1 cellular context compared by ENCODE assay signal in genomic region chr2:82837588-82838304, GRCh38.
A peak's percentile ranks its signal among the peaks of the same experiment; 100 is the strongest.
TF ChIP-seq lines count a peak whose summit lies in the region.

No MANE protein-coding gene starts in this region.

TF ChIP-seq in K562, 482 proteins besides CTCF, POLR2A, EP300 and RAD21 (continued from another document):
- no peak for TF ChIP-seq BRF1 (IDR thresholded peaks at IDR 0.05; ENCODE audit: borderline replicate concordance, extremely low read depth, insufficient read length)
- TF ChIP-seq ARHGAP35 (IDR thresholded peaks at IDR 0.05; ENCODE audit: partially characterized antibody) = no peak
- TF ChIP-seq DMBX1 (CRISPR knock-in tag; IDR thresholded peaks at IDR 0.05; ENCODE audit: borderline replicate concordance) = no peak
- no peak for TF ChIP-seq NCOR1 (IDR thresholded peaks at IDR 0.05)
- TF ChIP-seq LEF1 (IDR thresholded peaks at IDR 0.05) = no peak
- TF ChIP-seq FOSL1 (tag; conservative IDR thresholded peaks at IDR 0.05) = peak; percentile 87
- 0 out of 2 replicates have a peak, but pooled peaks have one; percentile 19 for TF ChIP-seq CEBPB (tag; IDR thresholded peaks at IDR 0.05)
- no peak for TF ChIP-seq HMGN3 (IDR thresholded peaks at IDR 0.05; ENCODE audit: borderline replicate concordance, extremely low read depth, insufficient read length, low read depth, low read length)
- 0 out of 2 replicates have a peak, but pooled peaks have one; percentile 7 for TF ChIP-seq NFE2 (IDR thresholded peaks at IDR 0.05; ENCODE audit: low read depth)
- TF ChIP-seq PATZ1 (CRISPR knock-in tag; IDR thresholded peaks at IDR 0.05; ENCODE audit: borderline replicate concordance) = no peak
- TF ChIP-seq SMAD4 (CRISPR knock-in tag; conservative IDR thresholded peaks at IDR 0.05) = no peak
- no peak for TF ChIP-seq STAT5B (CRISPR knock-in tag; IDR thresholded peaks at IDR 0.05)
- no peak for TF ChIP-seq IRF1 (CRISPR knock-in tag; IDR thresholded peaks at IDR 0.05; ENCODE audit: borderline replicate concordance)
- TF ChIP-seq L3MBTL2 (IDR thresholded peaks at IDR 0.05) = no peak
- TF ChIP-seq CEBPZ (IDR thresholded peaks at IDR 0.05; ENCODE audit: borderline replicate concordance, low read depth, low read length) = no peak
- no peak for TF ChIP-seq MAFK (IDR thresholded peaks at IDR 0.05; ENCODE audit: low read length)
- peak; percentile 43; the same call in 1 of the 2 replicates for TF ChIP-seq ATF3 (IDR thresholded peaks at IDR 0.05)
- TF ChIP-seq ATF3 (CRISPR knock-in tag; conservative IDR thresholded peaks at IDR 0.05) = no peak
- no peak for TF ChIP-seq DDX20 (tag; IDR thresholded peaks at IDR 0.05; ENCODE audit: low read depth)
- no peak for TF ChIP-seq EHMT2 (IDR thresholded peaks at IDR 0.05)
- TF ChIP-seq MLLT1 (IDR thresholded peaks at IDR 0.05) = no peak
